In genomic region chr1:21238141-21238800, GRCh38 we compare ENCODE assay signal across 11 cellular contexts. TPM values are rescaled to one million over a fixed set of nuclear protein-coding genes. Genes with fewer than 3 reads are reported as not detected.
DNase-seq lines count a peak whose midpoint lies in the region; ATAC-seq, FAIRE-seq and TF ChIP-seq lines count a peak whose summit lies in the region.
"Had no signal": no experiment of that assay in that cellular context is flagged by ENCODE, and none has a peak within 500 bp of the region (broad histone marks: within the 10 kb centered on the region; RNA-seq: fewer than 3 reads in every experiment).

No MANE protein-coding gene starts in this region.

- no peak overlapping the region for H3K4me3 ChIP-seq in astrocyte (ENCODE audit: insufficient read depth, low read depth, low read length)

- H3K4me1 ChIP-seq in astrocyte (ENCODE audit: insufficient read depth, low read length): peaks cover 34% of the 10 kb centered on the region

- H3K9me3 Mint-ChIP-seq in astrocyte (ENCODE audit: unreplicated experiment): no peaks in the 10 kb centered on the region
- H3K9me3 Mint-ChIP-seq: activated naive CD8-positive, alpha-beta T cell treated with anti-CD3 and anti-CD28 coated beads, Interleukin-2, amount 50 U/mL, for 24 hours; effector memory CD8-positive, alpha-beta T cell had no signal

- no peak for FAIRE-seq in astrocyte (lab: Jason Lieb, UNC)

- TF ChIP-seq CTCF in astrocyte (IDR thresholded peaks at IDR 0.05; ENCODE audit: insufficient read depth, low read depth, low read length): no peak

- ATAC-seq in T-helper 17 cell: no peak
- no peak for ATAC-seq in HG03432 (IDR thresholded peaks at IDR 0.05; ENCODE audit: unreplicated experiment)
- ATAC-seq: effector memory CD8-positive, alpha-beta T cell had no signal

- H3K27ac Mint-ChIP-seq in astrocyte (ENCODE audit: unreplicated experiment) (no peak overlapping the region), T-helper 17 cell (no peak overlapping the region)

- no peaks in the 10 kb centered on the region for H3K79me2 ChIP-seq in astrocyte (ENCODE audit: insufficient read depth, low read length)

- H3K27ac ChIP-seq in astrocyte (ENCODE audit: low read depth, low read length): peak overlapping the region; percentile 36

- no peaks in the 10 kb centered on the region for H3K27me3 ChIP-seq in astrocyte (ENCODE audit: insufficient read depth, low read length)

- H3K36me3 Mint-ChIP-seq in astrocyte (ENCODE audit: low read depth, unreplicated experiment) (peaks cover 27% of the 10 kb centered on the region), T-helper 17 cell (ENCODE audit: low read depth) (peaks cover 4% of the 10 kb centered on the region)

- H3K9me3 ChIP-seq in astrocyte (ENCODE audit: insufficient read depth, low read depth, low read length): no peaks in the 10 kb centered on the region
- no peaks in the 10 kb centered on the region for H3K9me3 ChIP-seq in T-helper 17 cell (ENCODE audit: control insufficient read depth, low read length, poor library complexity, severe bottlenecking)

- H3K9ac ChIP-seq in astrocyte (ENCODE audit: low read length): peak overlapping the region; percentile 1

- peaks cover 6% of the 10 kb centered on the region for H4K20me1 ChIP-seq in astrocyte (ENCODE audit: insufficient read depth, low read length)

- H3K27me3 Mint-ChIP-seq in astrocyte (ENCODE audit: low read depth, unreplicated experiment) (no peaks in the 10 kb centered on the region), T-helper 17 cell (no peaks in the 10 kb centered on the region)
- H3K27me3 Mint-ChIP-seq: activated naive CD8-positive, alpha-beta T cell treated with anti-CD3 and anti-CD28 coated beads, Interleukin-2, amount 50 U/mL, for 24 hours; effector memory CD8-positive, alpha-beta T cell had no signal

- peaks cover 30% of the 10 kb centered on the region for H3K36me3 ChIP-seq in astrocyte (ENCODE audit: insufficient read depth, low read length)

- peak overlapping the region; percentile 18 for H3K4me2 ChIP-seq in astrocyte (ENCODE audit: low read length)

- DNase-seq in AG08395 (ENCODE audit: low spot score) (peak; percentile 46), HPDE6-E6E7 (ENCODE audit: extremely low spot score) (peak; percentile 58), astrocyte (ENCODE audit: low read depth) (no peak), islet precursor cell (peak; percentile 92), NCI-H524 (lab: John Stamatoyannopoulos, UW) (no peak), T-helper 17 cell (no peak), NCI-H2196 treated with DMSO at 0.1 percent for 48 hours (lab: John Stamatoyannopoulos, UW; ENCODE audit: unreplicated experiment) (no peak)
- DNase-seq: activated naive CD8-positive, alpha-beta T cell treated with anti-CD3 and anti-CD28 coated beads, Interleukin-2, amount 50 U/mL, for 24 hours; effector memory CD8-positive, alpha-beta T cell; GDM1 had no signal

- no peak overlapping the region for H2AFZ ChIP-seq in astrocyte (ENCODE audit: low read depth, low read length)

- H3K4me3 Mint-ChIP-seq in astrocyte (ENCODE audit: unreplicated experiment): no peak overlapping the region
- H3K4me3 Mint-ChIP-seq in T-helper 17 cell: no peak overlapping the region
- H3K4me3 Mint-ChIP-seq: activated naive CD8-positive, alpha-beta T cell treated with anti-CD3 and anti-CD28 coated beads, Interleukin-2, amount 50 U/mL, for 24 hours; effector memory CD8-positive, alpha-beta T cell had no signal

- H3K4me1 Mint-ChIP-seq in astrocyte (ENCODE audit: low read depth, unreplicated experiment) (peaks cover 31% of the 10 kb centered on the region), T-helper 17 cell (no peaks in the 10 kb centered on the region)

RNA-seq across cellular contexts. Expression of gene ECE1, which starts 52.0 kb away (rescaled TPM):
- total RNA-seq in astrocyte: 172 and 182 TPM in 2 replicates
- total RNA-seq in T-helper 17 cell: 100 to 1,000 TPM; 116 to 117 TPM

Comparison
In these comparisons a context has a peak if more than half of its experiments do, and no peak if none do; other contexts are left out.
1. DNase-seq: peak in AG08395 (single experiment), HPDE6-E6E7 (single experiment) and islet precursor cell (single experiment); none in astrocyte (single experiment), NCI-H524 (0 of 2), T-helper 17 cell (0 of 3) and NCI-H2196 treated with DMSO at 0.1 percent for 48 hours (single experiment).